1 cellular context compared by ENCODE assay signal in genomic region chr20:294602-295001, GRCh38.
TF ChIP-seq lines count a peak whose summit lies in the region.

No MANE protein-coding gene starts in this region.

TF ChIP-seq in HepG2, 621 proteins besides CTCF, POLR2A, EP300 and RAD21:
- TF ChIP-seq NFIB (CRISPR knock-in tag; IDR thresholded peaks at IDR 0.05; ENCODE audit: borderline replicate concordance) (no peak), ZNF737 (CRISPR knock-in tag; IDR thresholded peaks at IDR 0.05; ENCODE audit: borderline replicate concordance) (0 out of 2 replicates have a peak, but pooled peaks have one; percentile 56)
